Comparison of ENCODE assay signal across 29 cellular contexts in genomic region chr4:4349902-4350301, GRCh38.
"Had no signal": no experiment of that assay in that cellular context is flagged by ENCODE, and none has a peak within 500 bp of the region (broad histone marks: within the 10 kb centered on the region; RNA-seq: fewer than 3 reads in every experiment).

No MANE protein-coding gene starts in this region.

- H3K4me3 ChIP-seq: coronary artery, dorsolateral prefrontal cortex, esophagus muscularis mucosa, gastrocnemius medialis, heart left ventricle had no signal

- H3K4me1 ChIP-seq: esophagus muscularis mucosa, foreskin keratinocyte, gastrocnemius medialis, heart left ventricle had no signal

- FAIRE-seq: astrocyte, bronchial epithelial cell had no signal

- ATAC-seq: activated CD4-positive, alpha-beta T cell treated with anti-CD3 and anti-CD28 coated beads for 36 hours; activated CD8-positive, alpha-beta memory T cell treated with anti-CD3 and anti-CD28 coated beads, Interleukin-2, amount 10 ng/mL, durations not matched to agents 7 days and 5 days; activated CD8-positive, alpha-beta T cell treated with anti-CD3 and anti-CD28 coated beads, Interleukin-2, amount 10 ng/mL, durations not matched to agents 7 days and 5 days; activated T-helper 17 cell treated with anti-CD3 and anti-CD28 coated beads, Interleukin-2, amount 50 U/mL, for 72 hours; foreskin keratinocyte; gastrocnemius medialis; heart left ventricle had no signal

- H3K36me3 ChIP-seq: brain microvascular endothelial cell, esophagus muscularis mucosa, gastrocnemius medialis, heart left ventricle had no signal

- H3K9me3 ChIP-seq: esophagus muscularis mucosa, gastrocnemius medialis, heart left ventricle had no signal

- H3K27ac ChIP-seq: brain microvascular endothelial cell, coronary artery, dorsolateral prefrontal cortex, esophagus muscularis mucosa, foreskin keratinocyte, gastrocnemius medialis, heart left ventricle had no signal

- DNase-seq: activated CD4-positive, alpha-beta memory T cell treated with anti-CD3 and anti-CD28 coated beads for 36 hours; activated CD4-positive, alpha-beta T cell treated with anti-CD3 and anti-CD28 coated beads for 36 hours; activated CD4-positive, alpha-beta T cell treated with anti-CD3 and anti-CD28 coated beads, Interleukin-2, amount 10 ng/mL, durations not matched to agents 24 days and 14 days; activated CD4-positive, CD25-positive, alpha-beta regulatory T cell; activated CD4-positive, CD25-positive, alpha-beta regulatory T cell treated with anti-CD3 and anti-CD28 coated beads, Interleukin-2, amount 50 U/mL, for 72 hours; activated CD8-positive, alpha-beta memory T cell treated with anti-CD3 and anti-CD28 coated beads, Interleukin-2, amount 10 ng/mL, durations not matched to agents 7 days and 5 days; activated CD8-positive, alpha-beta memory T cell treated with anti-CD3 and anti-CD28 coated beads, Interleukin-2, amount 50 U/mL, for 4 hours; activated CD8-positive, alpha-beta T cell treated with anti-CD3 and anti-CD28 coated beads, Interleukin-2, amount 10 ng/mL, durations not matched to agents 7 days and 5 days; activated effector memory CD4-positive, alpha-beta T cell treated with Interleukin-2 at 50 U/mL for 16 hours; activated gamma-delta T cell treated with Interleukin-2 at 50 U/mL for 16 hours; activated naive CD4-positive, alpha-beta T cell treated with anti-CD3 and anti-CD28 coated beads, Interleukin-2, amount 50 U/mL, for 16 hours; activated naive CD4-positive, alpha-beta T cell treated with Interleukin-2 at 50 U/mL for 16 hours; activated T-cell treated with anti-CD3 and anti-CD28 coated beads, Interleukin-2, amount 50 U/mL, for 24 hours; amniotic stem cell; anterior cingulate cortex; brain microvascular endothelial cell; dorsolateral prefrontal cortex; effector memory CD4-positive, alpha-beta T cell; endodermal cell; foreskin keratinocyte; gastrocnemius medialis; glutamatergic neuron; heart left ventricle; T-helper 2 cell had no signal

- H3K27me3 ChIP-seq: brain microvascular endothelial cell, gastrocnemius medialis, heart left ventricle had no signal
